11 cellular contexts compared by ENCODE assay signal in the genomic region with DNA sequence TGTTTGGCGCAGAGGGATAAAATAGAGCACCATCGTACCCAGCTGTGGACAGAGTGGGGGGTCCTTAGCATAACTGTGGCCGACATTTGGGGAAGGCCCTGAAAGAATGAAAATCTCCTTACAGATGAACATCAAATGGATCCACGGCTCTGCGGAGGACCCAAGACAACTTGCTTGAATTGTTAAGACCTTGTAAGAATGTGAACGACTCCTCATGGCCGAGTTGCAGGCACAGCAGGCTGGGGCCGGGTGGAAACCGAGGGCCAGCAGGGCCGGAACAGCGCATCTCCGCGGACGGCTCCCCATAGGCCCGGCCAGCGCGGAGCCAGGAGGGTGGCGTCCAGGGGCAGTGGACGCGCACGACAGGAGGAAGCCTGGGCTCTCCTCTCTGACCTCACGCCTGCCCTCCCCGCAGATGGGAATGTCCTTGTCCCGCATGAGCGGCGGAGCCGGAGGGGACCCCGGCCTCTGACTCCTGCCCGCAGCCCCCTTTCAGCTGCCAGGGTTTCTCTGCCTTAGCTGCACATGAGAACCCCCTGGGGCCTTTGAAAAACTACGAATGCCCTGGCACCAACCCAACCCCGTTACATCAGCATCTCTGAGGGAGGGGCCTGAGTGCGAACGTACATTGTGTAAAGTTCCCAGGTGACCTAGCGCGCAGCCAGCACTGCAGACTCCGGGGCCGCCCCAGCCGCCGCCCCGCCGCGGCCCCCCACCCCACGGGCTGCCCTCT. TPM values are rescaled to one million over a fixed set of nuclear protein-coding genes. Genes with fewer than 3 reads are reported as not detected.
DNase-seq lines count a peak whose midpoint lies in the region; ATAC-seq and TF ChIP-seq lines count a peak whose summit lies in the region.
"Had no signal": no experiment of that assay in that cellular context is flagged by ENCODE, and none has a peak within 500 bp of the region (broad histone marks: within the 10 kb centered on the region; RNA-seq: fewer than 3 reads in every experiment).

No MANE protein-coding gene starts in this region.

- TF ChIP-seq CTCF in activated CD8-positive, alpha-beta T cell treated with anti-CD3 and anti-CD28 coated beads for 36 hours (IDR thresholded peaks at IDR 0.05), result no peak
- TF ChIP-seq CTCF in endothelial cell (IDR thresholded peaks at IDR 0.05; ENCODE audit: unreplicated experiment) (no peak), type B pancreatic cell (conservative IDR thresholded peaks at IDR 0.05) (no peak), chondrocyte (IDR thresholded peaks at IDR 0.05) (no peak)

- CTCF ChIA-PET in activated CD8-positive, alpha-beta T cell treated with anti-CD3 and anti-CD28 coated beads for 36 hours (lab: Charles Lee), result no interaction called here
- CTCF ChIA-PET in activated CD8-positive, alpha-beta T cell treated with anti-CD3 and anti-CD28 coated beads, Interleukin-2, amount 10 ng/mL, durations not matched to agents 7 days and 5 days (lab: Charles Lee), result no interaction called here
- CTCF ChIA-PET in naive thymus-derived CD4-positive, alpha-beta T cell (lab: Charles Lee), result no interaction called here

- no peaks in the 10 kb centered on the region for H3K27me3 ChIP-seq in naive thymus-derived CD4-positive, alpha-beta T cell (ENCODE audit: control insufficient read depth in 2 of 2, insufficient read depth in 2 of 2, low read length in 2 of 2)

- H3K36me3 ChIP-seq in naive thymus-derived CD4-positive, alpha-beta T cell (ENCODE audit: control insufficient read depth in 2 of 3, insufficient read depth in 3 of 3, low read length in 3 of 3), result no peaks in the 10 kb centered on the region

- intact Hi-C loops in activated CD8-positive, alpha-beta T cell treated with anti-CD3 and anti-CD28 coated beads for 36 hours (cut with micrococcal nuclease), result no loop called here
- intact Hi-C loops in naive thymus-derived CD4-positive, alpha-beta T cell (cut with micrococcal nuclease), result loop anchor here in 1 of 2 donors (5.0 kb wide), 1 partner anchor 41 kb away; no protein-coding TSS in a partner anchor

- H3K9me3 Mint-ChIP-seq in activated CD8-positive, alpha-beta T cell treated with anti-CD3 and anti-CD28 coated beads for 36 hours, result no peaks in the 10 kb centered on the region
- no peaks in the 10 kb centered on the region for H3K9me3 Mint-ChIP-seq in activated CD8-positive, alpha-beta T cell treated with anti-CD3 and anti-CD28 coated beads, Interleukin-2, amount 10 ng/mL, durations not matched to agents 7 days and 5 days (ENCODE audit: insufficient read depth)
- H3K9me3 Mint-ChIP-seq in endothelial cell (ENCODE audit: unreplicated experiment) (no peaks in the 10 kb centered on the region), type B pancreatic cell (peaks cover 12% of the 10 kb centered on the region), chondrocyte (ENCODE audit: low read depth) (peaks cover 4% of the 10 kb centered on the region)
- peaks cover 0 to 10% (median 0%) of the 10 kb centered on the region in 11 donors for H3K9me3 Mint-ChIP-seq in naive thymus-derived CD4-positive, alpha-beta T cell

- POLR2A ChIA-PET in activated CD8-positive, alpha-beta T cell treated with anti-CD3 and anti-CD28 coated beads for 36 hours (lab: Charles Lee), result no interaction called here
- POLR2A ChIA-PET in activated CD8-positive, alpha-beta T cell treated with anti-CD3 and anti-CD28 coated beads, Interleukin-2, amount 10 ng/mL, durations not matched to agents 7 days and 5 days (lab: Charles Lee), result no interaction called here
- POLR2A ChIA-PET in naive thymus-derived CD4-positive, alpha-beta T cell (lab: Charles Lee), result no interaction called here

- no peaks in the 10 kb centered on the region for H3K4me1 ChIP-seq in naive thymus-derived CD4-positive, alpha-beta T cell (ENCODE audit: control insufficient read depth in 2 of 2, insufficient read depth in 2 of 2, low read length in 2 of 2)

- H3K9me3 ChIP-seq in naive thymus-derived CD4-positive, alpha-beta T cell (ENCODE audit: control insufficient read depth in 2 of 3, low read length in 3 of 3), result no peaks in the 10 kb centered on the region

- no peak overlapping the region for H3K4me3 ChIP-seq in naive thymus-derived CD4-positive, alpha-beta T cell (ENCODE audit: low read length)
- H3K4me3 ChIP-seq: GM23248 had no signal

- ATAC-seq in activated CD8-positive, alpha-beta T cell treated with anti-CD3 and anti-CD28 coated beads for 36 hours, result peak; percentile 90
- ATAC-seq in activated CD8-positive, alpha-beta T cell treated with anti-CD3 and anti-CD28 coated beads, Interleukin-2, amount 10 ng/mL, durations not matched to agents 7 days and 5 days, result no peak
- ATAC-seq in naive thymus-derived CD4-positive, alpha-beta T cell, result peak; percentile 79
- ATAC-seq in HG03469 (IDR thresholded peaks at IDR 0.05; ENCODE audit: unreplicated experiment), result no peak

- H3K4me3 Mint-ChIP-seq in activated CD8-positive, alpha-beta T cell treated with anti-CD3 and anti-CD28 coated beads for 36 hours, result peak overlapping the region; percentile 26
- no peak overlapping the region for H3K4me3 Mint-ChIP-seq in activated CD8-positive, alpha-beta T cell treated with anti-CD3 and anti-CD28 coated beads, Interleukin-2, amount 10 ng/mL, durations not matched to agents 7 days and 5 days
- peak overlapping the region; percentile 48 for H3K4me3 Mint-ChIP-seq in endothelial cell (ENCODE audit: unreplicated experiment)
- peak overlapping the region in 9 of 10 donors; percentile 7 to 67 (median 57) for H3K4me3 Mint-ChIP-seq in naive thymus-derived CD4-positive, alpha-beta T cell
- H3K4me3 Mint-ChIP-seq in type B pancreatic cell, result peak overlapping the region; percentile 74
- no peak overlapping the region for H3K4me3 Mint-ChIP-seq in chondrocyte (ENCODE audit: unreplicated experiment)

- DNase-seq in activated CD8-positive, alpha-beta T cell treated with anti-CD3 and anti-CD28 coated beads for 36 hours, result peak; percentile 64
- no peak for DNase-seq in activated CD8-positive, alpha-beta T cell treated with anti-CD3 and anti-CD28 coated beads, Interleukin-2, amount 10 ng/mL, durations not matched to agents 7 days and 5 days
- DNase-seq in endothelial cell (ENCODE audit: low spot score) (peak; percentile 21), type B pancreatic cell (ENCODE audit: extremely low spot score, unreplicated experiment) (no peak), HK-2 (ENCODE audit: unreplicated experiment) (no peak), chondrocyte (ENCODE audit: low spot score) (no peak)
- peak in 7 of 9 donors; percentile 13 to 58 (median 38) for DNase-seq in naive thymus-derived CD4-positive, alpha-beta T cell
- DNase-seq: ACHN, GM23248, NCI-H524 had no signal

- peaks cover 35% of the 10 kb centered on the region for H3K27me3 Mint-ChIP-seq in activated CD8-positive, alpha-beta T cell treated with anti-CD3 and anti-CD28 coated beads for 36 hours
- peaks cover 43% of the 10 kb centered on the region for H3K27me3 Mint-ChIP-seq in activated CD8-positive, alpha-beta T cell treated with anti-CD3 and anti-CD28 coated beads, Interleukin-2, amount 10 ng/mL, durations not matched to agents 7 days and 5 days (ENCODE audit: low read depth)
- H3K27me3 Mint-ChIP-seq in endothelial cell (ENCODE audit: unreplicated experiment) (peaks cover 13% of the 10 kb centered on the region), type B pancreatic cell (peaks cover 40% of the 10 kb centered on the region), chondrocyte (ENCODE audit: low read depth) (peaks cover 15% of the 10 kb centered on the region)
- peaks cover 36 to 49% (median 39%) of the 10 kb centered on the region in 5 donors for H3K27me3 Mint-ChIP-seq in naive thymus-derived CD4-positive, alpha-beta T cell

- H3K27ac Mint-ChIP-seq in activated CD8-positive, alpha-beta T cell treated with anti-CD3 and anti-CD28 coated beads for 36 hours, result no peak overlapping the region
- H3K27ac Mint-ChIP-seq in activated CD8-positive, alpha-beta T cell treated with anti-CD3 and anti-CD28 coated beads, Interleukin-2, amount 10 ng/mL, durations not matched to agents 7 days and 5 days, result no peak overlapping the region
- H3K27ac Mint-ChIP-seq in endothelial cell (ENCODE audit: unreplicated experiment) (no peak overlapping the region), type B pancreatic cell (no peak overlapping the region), chondrocyte (ENCODE audit: unreplicated experiment) (no peak overlapping the region)
- H3K27ac Mint-ChIP-seq in naive thymus-derived CD4-positive, alpha-beta T cell, result peak overlapping the region in 3 of 9 donors; percentile 17 to 73 (median 48)

- H3K4me1 Mint-ChIP-seq in activated CD8-positive, alpha-beta T cell treated with anti-CD3 and anti-CD28 coated beads for 36 hours (ENCODE audit: low read depth), result peaks cover 11% of the 10 kb centered on the region
- no peaks in the 10 kb centered on the region for H3K4me1 Mint-ChIP-seq in activated CD8-positive, alpha-beta T cell treated with anti-CD3 and anti-CD28 coated beads, Interleukin-2, amount 10 ng/mL, durations not matched to agents 7 days and 5 days (ENCODE audit: low read depth)
- H3K4me1 Mint-ChIP-seq in endothelial cell (ENCODE audit: unreplicated experiment) (peaks cover 8% of the 10 kb centered on the region), type B pancreatic cell (ENCODE audit: unreplicated experiment) (no peaks in the 10 kb centered on the region), chondrocyte (ENCODE audit: low read depth) (peaks cover 3% of the 10 kb centered on the region)
- peaks cover 0 to 17% (median 6%) of the 10 kb centered on the region in 7 donors for H3K4me1 Mint-ChIP-seq in naive thymus-derived CD4-positive, alpha-beta T cell

- no peaks in the 10 kb centered on the region for H3K36me3 Mint-ChIP-seq in activated CD8-positive, alpha-beta T cell treated with anti-CD3 and anti-CD28 coated beads for 36 hours (ENCODE audit: low read depth)
- H3K36me3 Mint-ChIP-seq in activated CD8-positive, alpha-beta T cell treated with anti-CD3 and anti-CD28 coated beads, Interleukin-2, amount 10 ng/mL, durations not matched to agents 7 days and 5 days (ENCODE audit: low read depth), result no peaks in the 10 kb centered on the region
- H3K36me3 Mint-ChIP-seq in endothelial cell (ENCODE audit: low read depth, unreplicated experiment) (peaks cover 5% of the 10 kb centered on the region), type B pancreatic cell (no peaks in the 10 kb centered on the region), chondrocyte (ENCODE audit: low read depth) (no peaks in the 10 kb centered on the region)
- H3K36me3 Mint-ChIP-seq in naive thymus-derived CD4-positive, alpha-beta T cell, result peaks cover 0 to 1% (median 0%) of the 10 kb centered on the region in 5 donors

- H3K27ac ChIP-seq in naive thymus-derived CD4-positive, alpha-beta T cell (ENCODE audit: low read depth, low read length), result no peak overlapping the region
- H3K27ac ChIP-seq: GM23248 had no signal

RNA-seq across cellular contexts. Expression of a gene that starts 36.2 kb away (rescaled TPM):
- 1 to 10 TPM; 5.4 to 7.3 TPM for total RNA-seq in activated CD8-positive, alpha-beta T cell treated with anti-CD3 and anti-CD28 coated beads for 36 hours
- 1 to 10 TPM; 5.0 to 6.1 TPM for total RNA-seq in activated CD8-positive, alpha-beta T cell treated with anti-CD3 and anti-CD28 coated beads, Interleukin-2, amount 10 ng/mL, durations not matched to agents 7 days and 5 days
- total RNA-seq in endothelial cell (ENCODE audit: unreplicated experiment) (24.1 TPM), type B pancreatic cell (ENCODE audit: low replicate concordance) (41.7 and 123 TPM in 2 replicates), chondrocyte (5.7 to 10.4 TPM (median 6.4 TPM) in 3 replicates)
- 10 to 100 TPM in 4 of 5 experiments, 1 to 10 TPM in 1; 5.7 to 28.9 (median 23.5) TPM for total RNA-seq in naive thymus-derived CD4-positive, alpha-beta T cell
- polyA plus RNA-seq in naive thymus-derived CD4-positive, alpha-beta T cell, result 10 to 100 TPM in 1 of 2 donors, 1 to 10 TPM in 1; 9.7 to 10.2 TPM

Comparison
In these comparisons a context has a peak if more than half of its experiments do, and no peak if none do; other contexts are left out.
1. ATAC-seq: peak in activated CD8-positive, alpha-beta T cell treated with anti-CD3 and anti-CD28 coated beads for 36 hours (single experiment) and naive thymus-derived CD4-positive, alpha-beta T cell (single experiment); none in activated CD8-positive, alpha-beta T cell treated with anti-CD3 and anti-CD28 coated beads, Interleukin-2, amount 10 ng/mL, durations not matched to agents 7 days and 5 days (single experiment) and HG03469 (single experiment).
2. DNase-seq: peak in activated CD8-positive, alpha-beta T cell treated with anti-CD3 and anti-CD28 coated beads for 36 hours (single experiment), endothelial cell (single experiment) and naive thymus-derived CD4-positive, alpha-beta T cell (7 of 9); none in activated CD8-positive, alpha-beta T cell treated with anti-CD3 and anti-CD28 coated beads, Interleukin-2, amount 10 ng/mL, durations not matched to agents 7 days and 5 days (single experiment), type B pancreatic cell (single experiment), HK-2 (single experiment) and chondrocyte (single experiment).
3. H3K4me3 Mint-ChIP-seq: peak in activated CD8-positive, alpha-beta T cell treated with anti-CD3 and anti-CD28 coated beads for 36 hours (single experiment), endothelial cell (single experiment), naive thymus-derived CD4-positive, alpha-beta T cell (9 of 10) and type B pancreatic cell (single experiment); none in activated CD8-positive, alpha-beta T cell treated with anti-CD3 and anti-CD28 coated beads, Interleukin-2, amount 10 ng/mL, durations not matched to agents 7 days and 5 days (single experiment) and chondrocyte (single experiment).